In the genomic region with DNA sequence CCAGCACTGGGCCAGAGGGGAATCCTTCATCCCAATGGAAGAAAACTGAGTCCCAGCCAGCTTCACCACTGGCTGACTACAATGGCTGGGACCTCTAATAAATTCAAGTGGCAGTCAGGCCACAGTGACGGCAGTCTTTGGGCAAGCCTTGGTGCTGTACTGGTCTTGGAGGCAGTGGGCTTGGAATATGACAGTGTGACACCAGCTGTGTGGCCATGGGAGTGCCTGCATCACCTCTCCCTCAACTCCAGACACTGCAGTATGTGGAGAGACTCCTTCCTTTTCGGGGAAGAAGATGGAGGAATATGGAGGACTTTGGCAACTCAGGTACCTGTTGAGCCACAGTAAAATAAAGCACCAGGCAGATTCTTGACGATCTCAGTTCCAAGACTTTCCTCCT, we compare ENCODE assay signal across 2 cellular contexts.
TF ChIP-seq lines count a peak whose summit lies in the region.

No MANE protein-coding gene starts in this region.

TF ChIP-seq in HCT116, 20 proteins besides CTCF, POLR2A, EP300 and RAD21:
- no peak for TF ChIP-seq SP1 (IDR thresholded peaks at IDR 0.05; ENCODE audit: low read depth)
- TF ChIP-seq EGR1 (IDR thresholded peaks at IDR 0.05; ENCODE audit: low read depth), result no peak
- TF ChIP-seq TCF7L2 (IDR thresholded peaks at IDR 0.05; ENCODE audit: borderline replicate concordance, extremely low read depth, insufficient read depth, insufficient read length), result no peak
- TF ChIP-seq, protein P1, sequence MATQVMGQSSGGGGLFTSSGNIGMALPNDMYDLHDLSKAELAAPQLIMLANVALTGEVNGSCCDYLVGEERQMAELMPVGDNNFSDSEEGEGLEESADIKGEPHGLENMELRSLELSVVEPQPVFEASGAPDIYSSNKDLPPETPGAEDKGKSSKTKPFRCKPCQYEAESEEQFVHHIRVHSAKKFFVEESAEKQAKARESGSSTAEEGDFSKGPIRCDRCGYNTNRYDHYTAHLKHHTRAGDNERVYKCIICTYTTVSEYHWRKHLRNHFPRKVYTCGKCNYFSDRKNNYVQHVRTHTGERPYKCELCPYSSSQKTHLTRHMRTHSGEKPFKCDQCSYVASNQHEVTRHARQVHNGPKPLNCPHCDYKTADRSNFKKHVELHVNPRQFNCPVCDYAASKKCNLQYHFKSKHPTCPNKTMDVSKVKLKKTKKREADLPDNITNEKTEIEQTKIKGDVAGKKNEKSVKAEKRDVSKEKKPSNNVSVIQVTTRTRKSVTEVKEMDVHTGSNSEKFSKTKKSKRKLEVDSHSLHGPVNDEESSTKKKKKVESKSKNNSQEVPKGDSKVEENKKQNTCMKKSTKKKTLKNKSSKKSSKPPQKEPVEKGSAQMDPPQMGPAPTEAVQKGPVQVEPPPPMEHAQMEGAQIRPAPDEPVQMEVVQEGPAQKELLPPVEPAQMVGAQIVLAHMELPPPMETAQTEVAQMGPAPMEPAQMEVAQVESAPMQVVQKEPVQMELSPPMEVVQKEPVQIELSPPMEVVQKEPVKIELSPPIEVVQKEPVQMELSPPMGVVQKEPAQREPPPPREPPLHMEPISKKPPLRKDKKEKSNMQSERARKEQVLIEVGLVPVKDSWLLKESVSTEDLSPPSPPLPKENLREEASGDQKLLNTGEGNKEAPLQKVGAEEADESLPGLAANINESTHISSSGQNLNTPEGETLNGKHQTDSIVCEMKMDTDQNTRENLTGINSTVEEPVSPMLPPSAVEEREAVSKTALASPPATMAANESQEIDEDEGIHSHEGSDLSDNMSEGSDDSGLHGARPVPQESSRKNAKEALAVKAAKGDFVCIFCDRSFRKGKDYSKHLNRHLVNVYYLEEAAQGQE (IDR thresholded peaks at IDR 0.05; ENCODE audit: low read depth), result no peak
- no peak for TF ChIP-seq CEBPB (IDR thresholded peaks at IDR 0.05; ENCODE audit: low read depth)
- no peak for TF ChIP-seq ZBTB33 (IDR thresholded peaks at IDR 0.05; ENCODE audit: extremely low read depth, insufficient replicate concordance, low read length)
- TF ChIP-seq ZNF274 (IDR thresholded peaks at IDR 0.05; ENCODE audit: low read depth, low read length), result no peak
- TF ChIP-seq EZH2 (IDR thresholded peaks at IDR 0.05), result no peak
- no peak for TF ChIP-seq ELF1 (IDR thresholded peaks at IDR 0.05; ENCODE audit: borderline replicate concordance, low read depth)
- TF ChIP-seq, protein P2, sequence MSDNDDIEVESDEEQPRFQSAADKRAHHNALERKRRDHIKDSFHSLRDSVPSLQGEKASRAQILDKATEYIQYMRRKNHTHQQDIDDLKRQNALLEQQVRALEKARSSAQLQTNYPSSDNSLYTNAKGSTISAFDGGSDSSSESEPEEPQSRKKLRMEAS (IDR thresholded peaks at IDR 0.05), result no peak
- TF ChIP-seq CBX3 (IDR thresholded peaks at IDR 0.05; ENCODE audit: low read depth), result no peak
- no peak for TF ChIP-seq FOSL1 (IDR thresholded peaks at IDR 0.05; ENCODE audit: low read depth)
- no peak for TF ChIP-seq EZH2phosphoT487 (IDR thresholded peaks at IDR 0.05; ENCODE audit: borderline replicate concordance)
- TF ChIP-seq YY1 (IDR thresholded peaks at IDR 0.05; ENCODE audit: extremely low read depth, insufficient replicate concordance, low read depth, low read length), result no peak
- no peak for TF ChIP-seq POLR2AphosphoS5 (IDR thresholded peaks at IDR 0.05; ENCODE audit: low read depth, low read length)

TF ChIP-seq in K562, 482 proteins besides CTCF, POLR2A, EP300 and RAD21:
- no peak for TF ChIP-seq KLF16 (IDR thresholded peaks at IDR 0.05)
